ENCODE assay signal across 1 cellular context in the genomic region with DNA sequence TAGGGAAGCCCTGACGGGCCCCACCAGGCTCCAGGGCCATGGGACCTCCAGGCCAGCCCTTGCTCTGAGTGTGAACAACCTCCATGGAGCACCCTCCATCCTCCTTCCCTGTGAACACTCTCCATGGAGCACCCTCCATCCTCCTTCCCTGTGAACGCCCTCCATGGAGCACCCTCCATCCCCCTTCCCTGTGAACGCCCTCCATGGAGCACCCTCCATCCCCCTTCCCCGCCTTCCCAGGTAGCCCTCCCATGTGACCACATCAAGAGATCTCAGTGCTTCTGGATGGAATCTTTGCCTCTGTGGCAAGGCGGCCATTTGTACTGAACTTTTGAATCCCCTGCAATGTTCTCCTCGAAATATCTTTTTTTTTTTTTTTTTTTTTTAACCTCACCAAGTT.
TF ChIP-seq lines count a peak whose summit lies in the region.

No MANE protein-coding gene starts in this region.

TF ChIP-seq in IMR-90, 13 proteins besides CTCF, POLR2A, EP300 and RAD21 (continued from another document):
- TF ChIP-seq, protein P1, sequence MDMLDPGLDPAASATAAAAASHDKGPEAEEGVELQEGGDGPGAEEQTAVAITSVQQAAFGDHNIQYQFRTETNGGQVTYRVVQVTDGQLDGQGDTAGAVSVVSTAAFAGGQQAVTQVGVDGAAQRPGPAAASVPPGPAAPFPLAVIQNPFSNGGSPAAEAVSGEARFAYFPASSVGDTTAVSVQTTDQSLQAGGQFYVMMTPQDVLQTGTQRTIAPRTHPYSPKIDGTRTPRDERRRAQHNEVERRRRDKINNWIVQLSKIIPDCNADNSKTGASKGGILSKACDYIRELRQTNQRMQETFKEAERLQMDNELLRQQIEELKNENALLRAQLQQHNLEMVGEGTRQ (IDR thresholded peaks at IDR 0.05; ENCODE audit: low read depth, low read length) = no peak
- TF ChIP-seq FOS (IDR thresholded peaks at IDR 0.05; ENCODE audit: low read depth, low read length) = no peak
- TF ChIP-seq BHLHE40 (IDR thresholded peaks at IDR 0.05; ENCODE audit: low read depth, low read length) = no peak
- TF ChIP-seq NFE2L2 (IDR thresholded peaks at IDR 0.05; ENCODE audit: low read depth, low read length) = no peak
- TF ChIP-seq CHD1 (IDR thresholded peaks at IDR 0.05; ENCODE audit: low read depth, low read length) = no peak
